In genomic region chr2:19354417-19355022, GRCh38 we compare ENCODE assay signal across 17 cellular contexts. TPM values are rescaled to one million over a fixed set of nuclear protein-coding genes. Genes with fewer than 3 reads are reported as not detected.
A peak's percentile ranks its signal among the peaks of the same experiment; 100 is the strongest.
DNase-seq lines count a peak whose midpoint lies in the region; ATAC-seq and TF ChIP-seq lines count a peak whose summit lies in the region.
"Had no signal": no experiment of that assay in that cellular context is flagged by ENCODE, and none has a peak within 500 bp of the region (broad histone marks: within the 10 kb centered on the region; RNA-seq: fewer than 3 reads in every experiment).

No MANE protein-coding gene starts in this region.

- H3K27ac ChIP-seq in RWPE1 = peak overlapping the region; percentile 24
- H3K27ac ChIP-seq: psoas muscle had no signal

- TF ChIP-seq CTCF in AG10803 (conservative IDR thresholded peaks at IDR 0.05; ENCODE audit: low read length) = no peak
- TF ChIP-seq CTCF in RWPE1 (conservative IDR thresholded peaks at IDR 0.05; ENCODE audit: low read depth) = no peak
- no peak for TF ChIP-seq CTCF in fibroblast of mammary gland (conservative IDR thresholded peaks at IDR 0.05; ENCODE audit: control insufficient read depth, insufficient read depth, low read depth, low read length)
- TF ChIP-seq CTCF in osteocyte (IDR thresholded peaks at IDR 0.05) = no peak

- H3K4me3 Mint-ChIP-seq in osteocyte (ENCODE audit: unreplicated experiment) = no peak overlapping the region
- H3K4me3 Mint-ChIP-seq: CD8-positive, alpha-beta T cell; effector memory CD8-positive, alpha-beta T cell; memory B cell; natural killer cell treated with Interleukin-12 subunit alpha and Interleukin-12 subunit beta and Interleukin-15 and Interleukin-18, amount 100 ng/mL, for 72 hours had no signal

- no peaks in the 10 kb centered on the region for H3K9me3 Mint-ChIP-seq in osteocyte (ENCODE audit: unreplicated experiment)
- H3K9me3 Mint-ChIP-seq: CD8-positive, alpha-beta T cell; effector memory CD8-positive, alpha-beta T cell; memory B cell; natural killer cell treated with Interleukin-12 subunit alpha and Interleukin-12 subunit beta and Interleukin-15 and Interleukin-18, amount 100 ng/mL, for 72 hours had no signal

- peaks cover 22% of the 10 kb centered on the region for H3K27me3 Mint-ChIP-seq in osteocyte (ENCODE audit: unreplicated experiment)

- no peaks in the 10 kb centered on the region; the same call in 1 of the 2 replicates for H3K36me3 ChIP-seq in HAP-1 (replicated peaks)

- no peak for ATAC-seq in GM21825 (IDR thresholded peaks at IDR 0.05; ENCODE audit: unreplicated experiment)
- ATAC-seq: CD8-positive, alpha-beta T cell; effector memory CD8-positive, alpha-beta T cell; natural killer cell treated with Interleukin-12 subunit alpha and Interleukin-12 subunit beta and Interleukin-15 and Interleukin-18, amount 100 ng/mL, for 72 hours; psoas muscle had no signal

- DNase-seq in AG10803 (ENCODE audit: low read depth) = no peak
- DNase-seq in RWPE1 (ENCODE audit: low spot score) = no peak
- peak; percentile 63 for DNase-seq in fibroblast of mammary gland (ENCODE audit: low read depth)
- peak; percentile 51 for DNase-seq in osteocyte (ENCODE audit: extremely low spot score, unreplicated experiment)
- no peak for DNase-seq in GF-D8 (lab: John Stamatoyannopoulos, UW)
- DNase-seq in GOT3 (lab: John Stamatoyannopoulos, UW) = no peak
- no peak for DNase-seq in HAP-1 (ENCODE audit: low spot score in 2 of 2)
- DNase-seq: CD8-positive, alpha-beta T cell; effector memory CD8-positive, alpha-beta T cell; NCI-H1048; NCI-H2029 treated with DMSO at 0.1 percent for 48 hours; NCI-H510A; psoas muscle; stimulated activated CD4-positive, alpha-beta T cell treated with anti-CD3 and anti-CD28 coated beads, Interleukin-4, amount 100 ng/mL, for 24 hours had no signal

- in situ Hi-C loops in HAP-1 (cut with MboI; ENCODE audit: low sequenced_read_pairs) = loop anchor here (10.0 to 25.0 kb wide), 2 partner anchors 467 to 820 kb away; no protein-coding TSS in a partner anchor

- H3K4me1 ChIP-seq in HAP-1 = peaks cover 12% of the 10 kb centered on the region; the same call in 1 of the 2 replicates

- H3K27me3 ChIP-seq in HAP-1 (ENCODE audit: low read depth) = no peaks in the 10 kb centered on the region

- CTCF ChIA-PET in RWPE1 (lab: Yijun Ruan, JAX) = no interaction called here

- H3K36me3 Mint-ChIP-seq in osteocyte (ENCODE audit: unreplicated experiment) = peaks cover 17% of the 10 kb centered on the region
- H3K36me3 Mint-ChIP-seq: CD8-positive, alpha-beta T cell; memory B cell; natural killer cell treated with Interleukin-12 subunit alpha and Interleukin-12 subunit beta and Interleukin-15 and Interleukin-18, amount 100 ng/mL, for 72 hours had no signal

- peaks cover 33% of the 10 kb centered on the region for H3K4me1 Mint-ChIP-seq in osteocyte (ENCODE audit: unreplicated experiment)

- H3K4me3 ChIP-seq in AG10803 (ENCODE audit: low read length) (peak overlapping the region; percentile 92), fibroblast of mammary gland (ENCODE audit: control insufficient read depth, low read depth, low read length) (no peak overlapping the region), HAP-1 (no peak overlapping the region)

- H3K27ac Mint-ChIP-seq in osteocyte (ENCODE audit: unreplicated experiment) = no peak overlapping the region
- H3K27ac Mint-ChIP-seq: CD8-positive, alpha-beta T cell; effector memory CD8-positive, alpha-beta T cell; memory B cell; natural killer cell treated with Interleukin-12 subunit alpha and Interleukin-12 subunit beta and Interleukin-15 and Interleukin-18, amount 100 ng/mL, for 72 hours had no signal

- POLR2A ChIA-PET in RWPE1 (lab: Yijun Ruan, JAX; ENCODE audit: low non-redundant PET) = no interaction called here

- peaks cover 2% of the 10 kb centered on the region; the same call in 1 of the 2 replicates for H3K9me3 ChIP-seq in HAP-1
- H3K9me3 ChIP-seq: psoas muscle had no signal

RNA-seq across cellular contexts. Expression of gene OSR1, which starts 3.9 kb away (rescaled TPM):
- 5.8 and 6.1 TPM in 2 replicates for total RNA-seq in osteocyte
- total RNA-seq: CD8-positive, alpha-beta T cell; natural killer cell treated with Interleukin-12 subunit alpha and Interleukin-12 subunit beta and Interleukin-15 and Interleukin-18, amount 100 ng/mL, for 72 hours had no signal

Comparison
In these comparisons a context has a peak if more than half of its experiments do, and no peak if none do; other contexts are left out.
1. DNase-seq: peak in fibroblast of mammary gland (single experiment) and osteocyte (single experiment); none in AG10803 (single experiment), RWPE1 (single experiment), GF-D8 (single experiment), GOT3 (single experiment) and HAP-1 (0 of 2).